ENCODE assay signal across 8 cellular contexts in genomic region chr1:225866061-225866844, GRCh38. TPM values are rescaled to one million over a fixed set of nuclear protein-coding genes. Genes with fewer than 3 reads are reported as not detected.
DNase-seq lines count a peak whose midpoint lies in the region; ATAC-seq and FAIRE-seq lines count a peak whose summit lies in the region.

No MANE protein-coding gene starts in this region.

- no peaks in the 10 kb centered on the region for H3K27me3 ChIP-seq in small intestine (ENCODE audit: control insufficient read depth in 2 of 2, insufficient read depth in 2 of 2, low read length in 2 of 2)

- no peaks in the 10 kb centered on the region for H3K9me3 ChIP-seq in small intestine (ENCODE audit: control insufficient read depth, low read depth)

- FAIRE-seq in small intestine (lab: Jason Lieb, UNC) = no peak

- 73 to 92% (median 86%) methylated on average over 8 of the region's 8 CpGs for WGBS in small intestine, 3 donors

- peaks cover 5 to 27% of the 10 kb centered on the region in 2 donors for H3K36me3 ChIP-seq in small intestine (ENCODE audit: control insufficient read depth in 2 of 2, insufficient read depth in 2 of 2, low read length in 2 of 2)

- peaks cover 0 to 3% of the 10 kb centered on the region in 2 donors for H3K4me1 ChIP-seq in small intestine (ENCODE audit: control insufficient read depth in 2 of 2, insufficient read depth in 1 of 2, low read depth in 1 of 2, low read length in 1 of 2)

- ATAC-seq in GM18861 (IDR thresholded peaks at IDR 0.05; ENCODE audit: unreplicated experiment) = peak; percentile 67

- DNase-seq in MV-4-11 (lab: John Stamatoyannopoulos, UW) = peak; percentile 91
- DNase-seq in activated T-cell treated with anti-CD3 and anti-CD28 coated beads for 24 hours (ENCODE audit: low read depth) = peak; percentile 62
- DNase-seq in lung microvascular endothelial cell (ENCODE audit: low read depth in 2 of 2) = peak; percentile 35 to 83
- peak; percentile 75 for DNase-seq in stromal cell of bone marrow (ENCODE audit: low read depth)
- DNase-seq in small intestine = no peak
- DNase-seq in NCI-H2227 treated with DMSO at 0.1 percent for 48 hours (lab: John Stamatoyannopoulos, UW) = no peak
- no peak for DNase-seq in DMS 273 (lab: John Stamatoyannopoulos, UW; ENCODE audit: unreplicated experiment)

- H3K4me3 ChIP-seq in small intestine (ENCODE audit: low read depth in 1 of 2, low read length in 2 of 2) = no peak overlapping the region

- peak overlapping the region in 1 of 2 donors; percentile 19 for H3K27ac ChIP-seq in small intestine (ENCODE audit: low read depth in 1 of 2, low read length in 1 of 2)

RNA-seq across cellular contexts. Expression of gene TMEM63A, which starts 15.9 kb away (rescaled TPM):
- 4.1 and 4.4 TPM in 2 replicates for total RNA-seq in lung microvascular endothelial cell
- polyA plus RNA-seq in small intestine = 10 to 100 TPM in 2 of 3 donors, 1 to 10 TPM in 1; 5.1 to 52.2 (median 17.9) TPM

RNA-seq across cellular contexts. Expression of gene LEFTY1, which starts 22.7 kb away (rescaled TPM):
- total RNA-seq in lung microvascular endothelial cell = not detected in 2 replicates
- under 1 TPM in 1 of 3 donors, not detected in 2; 0.19 TPM for polyA plus RNA-seq in small intestine

RNA-seq across cellular contexts. Expression of gene EPHX1, which starts 56.3 kb away (rescaled TPM):
- total RNA-seq in lung microvascular endothelial cell = 27.2 and 50.4 TPM in 2 replicates
- polyA plus RNA-seq in small intestine = 10 to 100 TPM in 1 of 3 donors, 1 to 10 TPM in 2; 7.6 to 39.1 (median 7.8) TPM

RNA-seq across cellular contexts. Expression of gene PYCR2, which starts 57.8 kb away (rescaled TPM):
- 19.8 and 31.5 TPM in 2 replicates for total RNA-seq in lung microvascular endothelial cell
- polyA plus RNA-seq in small intestine = 10 to 100 TPM; 31.9 to 68.0 (median 32.9) TPM

Comparison
In these comparisons a context has a peak if more than half of its experiments do, and no peak if none do; other contexts are left out.
1. DNase-seq: peak in MV-4-11 (single experiment), activated T-cell treated with anti-CD3 and anti-CD28 coated beads for 24 hours (single experiment), lung microvascular endothelial cell (2 of 2) and stromal cell of bone marrow (single experiment); none in small intestine (single experiment), NCI-H2227 treated with DMSO at 0.1 percent for 48 hours (single experiment) and DMS 273 (single experiment).